ENCODE assay signal across 1 cellular context in genomic region chr6:47477497-47478232, GRCh38.
TF ChIP-seq lines count a peak whose summit lies in the region.

Gene CD2AP, plus strand, starts transcription at chr6:47477789. Its CDS starts 456 bp downstream, at chr6:47478245.

TF ChIP-seq in GM12878, 131 proteins besides CTCF, POLR2A, EP300 and RAD21 (continued from another document):
- no peak for TF ChIP-seq SMARCA5 (IDR thresholded peaks at IDR 0.05)
- peak in 1 of 2 experiments; percentile 23; a peak in 1 of 3 replicates for TF ChIP-seq EGR1 (IDR thresholded peaks at IDR 0.05; ENCODE audit: borderline replicate concordance in 1 of 2, low read depth in 2 of 2, low read length in 2 of 2)
- TF ChIP-seq ATF2 (IDR thresholded peaks at IDR 0.05; ENCODE audit: low read length) = 0 out of 2 replicates have a peak, but pooled peaks have one; percentile 51
- no peak for TF ChIP-seq KDM1A (IDR thresholded peaks at IDR 0.05; ENCODE audit: borderline replicate concordance)
- TF ChIP-seq SPI1 (IDR thresholded peaks at IDR 0.05; ENCODE audit: borderline replicate concordance, insufficient read depth, low read depth, low read length) = 0 out of 2 replicates have a peak, but pooled peaks have one; percentile 35
- no peak for TF ChIP-seq ZBTB11 (CRISPR knock-in tag; IDR thresholded peaks at IDR 0.05)
- no peak for TF ChIP-seq FOXM1 (IDR thresholded peaks at IDR 0.05; ENCODE audit: low read depth, low read length)
- TF ChIP-seq IRF3 (IDR thresholded peaks at IDR 0.05) = no peak
- no peak for TF ChIP-seq TCF7 (IDR thresholded peaks at IDR 0.05; ENCODE audit: borderline replicate concordance)
- TF ChIP-seq MTA3 (IDR thresholded peaks at IDR 0.05; ENCODE audit: borderline replicate concordance, low read length) = no peak
- no peak for TF ChIP-seq MLLT1 (IDR thresholded peaks at IDR 0.05)
- TF ChIP-seq RBBP5 (conservative IDR thresholded peaks at IDR 0.05) = no peak
- no peak for TF ChIP-seq SRF (IDR thresholded peaks at IDR 0.05; ENCODE audit: low read depth in 2 of 2, low read length in 2 of 2)
- TF ChIP-seq ZNF384 (IDR thresholded peaks at IDR 0.05; ENCODE audit: borderline replicate concordance, low read depth, low read length) = no peak
- TF ChIP-seq ZNF274 (IDR thresholded peaks at IDR 0.05; ENCODE audit: insufficient read depth, insufficient read length) = no peak
- TF ChIP-seq NR2C2 (IDR thresholded peaks at IDR 0.05; ENCODE audit: borderline replicate concordance, control insufficient read depth, insufficient read length, low read depth) = no peak
- no peak for TF ChIP-seq ZSCAN29 (IDR thresholded peaks at IDR 0.05)
- no peak for TF ChIP-seq ZNF622 (IDR thresholded peaks at IDR 0.05)
- no peak for TF ChIP-seq HSF1 (IDR thresholded peaks at IDR 0.05; ENCODE audit: low read depth, low read length)
- no peak for TF ChIP-seq RFX5 (IDR thresholded peaks at IDR 0.05; ENCODE audit: low read depth, low read length)
- TF ChIP-seq RAD51 (IDR thresholded peaks at IDR 0.05) = no peak
- peak; percentile 88 for TF ChIP-seq ATF7 (IDR thresholded peaks at IDR 0.05; ENCODE audit: low read depth)
- TF ChIP-seq ZNF592 (IDR thresholded peaks at IDR 0.05) = no peak
- TF ChIP-seq MYC (IDR thresholded peaks at IDR 0.05; ENCODE audit: insufficient read depth, insufficient read length, insufficient replicate concordance, low read length, severe bottlenecking) = no peak
- no peak for TF ChIP-seq RELA (IDR thresholded peaks at IDR 0.05; ENCODE audit: borderline replicate concordance, partially characterized antibody)
- TF ChIP-seq BACH1 (IDR thresholded peaks at IDR 0.05; ENCODE audit: borderline replicate concordance) = no peak; the same call in 1 of the 2 replicates
- peak; percentile 90 for TF ChIP-seq BRCA1 (IDR thresholded peaks at IDR 0.05; ENCODE audit: low read depth, low read length)
- no peak for TF ChIP-seq PBX3 (IDR thresholded peaks at IDR 0.05; ENCODE audit: insufficient replicate concordance, low read depth, low read length)
- no peak for TF ChIP-seq BMI1 (IDR thresholded peaks at IDR 0.05; ENCODE audit: borderline replicate concordance)
- peak; percentile 24 for TF ChIP-seq BCL3 (IDR thresholded peaks at IDR 0.05; ENCODE audit: borderline replicate concordance, insufficient read depth, low read depth, low read length, poor library complexity, severe bottlenecking)
- TF ChIP-seq IKZF1 (conservative IDR thresholded peaks at IDR 0.05) = peak; percentile 63
- TF ChIP-seq CBFB (IDR thresholded peaks at IDR 0.05; ENCODE audit: low read depth) = peak; percentile 65; the same call in 1 of the 2 replicates
- peak; percentile 85; the same call in 1 of the 2 replicates for TF ChIP-seq POLR2AphosphoS2 (IDR thresholded peaks at IDR 0.05; ENCODE audit: low read depth, low read length)
- no peak for TF ChIP-seq ZBTB4 (CRISPR knock-in tag; IDR thresholded peaks at IDR 0.05)
- no peak for TF ChIP-seq MYB (IDR thresholded peaks at IDR 0.05; ENCODE audit: borderline replicate concordance, low read depth, low read length)
- no peak for TF ChIP-seq ATF3 (IDR thresholded peaks at IDR 0.05; ENCODE audit: borderline replicate concordance, extremely low read depth, low read depth, low read length)
